ENCODE assay signal across 9 cellular contexts in genomic region chrX:74251006-74251930, GRCh38. TPM values are rescaled to one million over a fixed set of nuclear protein-coding genes. Genes with fewer than 3 reads are reported as not detected.
DNase-seq lines count a peak whose midpoint lies in the region; ATAC-seq and TF ChIP-seq lines count a peak whose summit lies in the region.
"Had no signal": no experiment of that assay in that cellular context is flagged by ENCODE, and none has a peak within 500 bp of the region (broad histone marks: within the 10 kb centered on the region; RNA-seq: fewer than 3 reads in every experiment).

No MANE protein-coding gene starts in this region.

- no peak overlapping the region for H3K4me3 ChIP-seq in GM23338
- no peak overlapping the region for H3K4me3 ChIP-seq in foreskin fibroblast (ENCODE audit: low read depth in 1 of 2, low read length in 2 of 2)

- in situ Hi-C loops in SK-MEL-5 (cut with HindIII; ENCODE audit: low pct_unique_long_range_greater_than_20kb, low sequenced_read_pairs), result no loop called here

- H3K27ac Mint-ChIP-seq in GM23338, result peak overlapping the region; percentile 90

- intact Hi-C loops in sciatic nerve (cut with DNase I), result no loop called here

- peaks cover 51% of the 10 kb centered on the region for H3K4me1 Mint-ChIP-seq in GM23338

- H3F3A ChIP-seq in GM23338 (replicated peaks; ENCODE audit: low read depth), result no peaks in the 10 kb centered on the region

- H3K4me3 Mint-ChIP-seq in GM23338, result no peak overlapping the region

- H3K79me2 ChIP-seq in GM23338 (replicated peaks; ENCODE audit: insufficient read depth), result peaks cover 24% of the 10 kb centered on the region

- H4K20me1 ChIP-seq in GM23338 (replicated peaks; ENCODE audit: insufficient read depth), result no peaks in the 10 kb centered on the region

- H3K9me3 Mint-ChIP-seq in GM23338, result no peaks in the 10 kb centered on the region

- no peak for DNase-seq in GM23338 (ENCODE audit: low spot score)
- DNase-seq in SK-MEL-5 (ENCODE audit: low read depth, low spot score), result peak; percentile 58
- DNase-seq in foreskin fibroblast, result peak; percentile 52 to 69
- DNase-seq in sciatic nerve (ENCODE audit: low spot score), result no peak
- no peak for DNase-seq in nucleus accumbens (lab: John Stamatoyannopoulos, UW)
- no peak for DNase-seq in activated CD8-positive, alpha-beta memory T cell treated with anti-CD3 and anti-CD28 coated beads, Interleukin-2, amount 50 U/mL, for 48 hours
- no peak for DNase-seq in T-helper 1 cell
- DNase-seq in activated T-cell treated with anti-CD3 and anti-CD28 coated beads, Interleukin-2, amount 50 U/mL, for 1 hour, result no peak
- DNase-seq: NCI-H1694 had no signal

- H2AFZ ChIP-seq in GM23338, result no peak overlapping the region

- peak overlapping the region; percentile 91 for H3K27ac ChIP-seq in GM23338 (ENCODE audit: low read depth)

- H3K27me3 Mint-ChIP-seq in GM23338 (ENCODE audit: insufficient read depth, low read depth, poor library complexity), result peaks cover 2% of the 10 kb centered on the region

- H3K36me3 Mint-ChIP-seq in GM23338 (ENCODE audit: low read depth), result peaks cover 50% of the 10 kb centered on the region

- no peak for TF ChIP-seq CTCF in GM23338 (conservative IDR thresholded peaks at IDR 0.05; ENCODE audit: low read depth in 2 of 2)
- TF ChIP-seq CTCF in foreskin fibroblast (IDR thresholded peaks at IDR 0.05; ENCODE audit: low read depth, low read length), result no peak

- H3K36me3 ChIP-seq in GM23338 (ENCODE audit: insufficient read depth), result 0 out of 2 replicates have a peak, but pooled peaks cover 3% of the 10 kb centered on the region

- 0 out of 2 replicates have a peak overlapping the region, but pooled peaks have one; percentile 47 for H3K4me2 ChIP-seq in GM23338

- ATAC-seq in GM23338, result no peak
- ATAC-seq in sciatic nerve, result peak; percentile 58

- H3K9me2 ChIP-seq in GM23338 (ENCODE audit: insufficient read depth), result no peaks in the 10 kb centered on the region

- no peaks in the 10 kb centered on the region for H3K27me3 ChIP-seq in GM23338 (ENCODE audit: insufficient read depth)

- H3K4me1 ChIP-seq in GM23338 (ENCODE audit: insufficient read depth), result peaks cover 47% of the 10 kb centered on the region

TF ChIP-seq in GM23338, 12 proteins besides CTCF, POLR2A, EP300 and RAD21 (continues in another document):
- TF ChIP-seq EZH2phosphoT487 (IDR thresholded peaks at IDR 0.05; ENCODE audit: unreplicated experiment) (no peak), ETS1 (IDR thresholded peaks at IDR 0.05) (no peak), ZNF331 (CRISPR knock-in tag; IDR thresholded peaks at IDR 0.05; ENCODE audit: low read depth) (no peak), ZNF114 (CRISPR knock-in tag; IDR thresholded peaks at IDR 0.05) (no peak), POLR2AphosphoS5 (IDR thresholded peaks at IDR 0.05; ENCODE audit: low read depth) (no peak), JUNB (IDR thresholded peaks at IDR 0.05; ENCODE audit: unreplicated experiment) (no peak), STAT1 (IDR thresholded peaks at IDR 0.05; ENCODE audit: unreplicated experiment) (no peak), REST (IDR thresholded peaks at IDR 0.05; ENCODE audit: unreplicated experiment) (no peak), ZNF462 (CRISPR knock-in tag; IDR thresholded peaks at IDR 0.05) (no peak)

RNA-seq across cellular contexts. Expression of gene ZCCHC13, which starts 52.7 kb away (rescaled TPM):
- not detected in 2 replicates for total RNA-seq in GM23338 (2014; rRNA removed; shearing (Covaris generic))
- not detected in 2 replicates for polyA plus RNA-seq in GM23338 (2016; fragmentation: Nextera tagmentation; extraction: Ambion mirVana)
- total RNA-seq in SK-MEL-5 (2014; rRNA removed; shearing (Covaris generic)), result not detected in 2 replicates
- not detected in 2 replicates for polyA plus RNA-seq in SK-MEL-5 (2015; cell fraction: cytosol; rRNA removed)
- not detected in 2 replicates for polyA plus RNA-seq in SK-MEL-5 (2015; cell fraction: nucleus; rRNA removed)
- not detected for total RNA-seq in sciatic nerve

Comparison
In these comparisons a context has a peak if more than half of its experiments do, and no peak if none do; other contexts are left out.
1. DNase-seq: peak in SK-MEL-5 (single experiment) and foreskin fibroblast (2 of 2); none in GM23338 (single experiment), sciatic nerve (single experiment), nucleus accumbens (0 of 56), activated CD8-positive, alpha-beta memory T cell treated with anti-CD3 and anti-CD28 coated beads, Interleukin-2, amount 50 U/mL, for 48 hours (single experiment), T-helper 1 cell (0 of 5) and activated T-cell treated with anti-CD3 and anti-CD28 coated beads, Interleukin-2, amount 50 U/mL, for 1 hour (single experiment).